ENCODE assay signal across 19 cellular contexts in the genomic region with DNA sequence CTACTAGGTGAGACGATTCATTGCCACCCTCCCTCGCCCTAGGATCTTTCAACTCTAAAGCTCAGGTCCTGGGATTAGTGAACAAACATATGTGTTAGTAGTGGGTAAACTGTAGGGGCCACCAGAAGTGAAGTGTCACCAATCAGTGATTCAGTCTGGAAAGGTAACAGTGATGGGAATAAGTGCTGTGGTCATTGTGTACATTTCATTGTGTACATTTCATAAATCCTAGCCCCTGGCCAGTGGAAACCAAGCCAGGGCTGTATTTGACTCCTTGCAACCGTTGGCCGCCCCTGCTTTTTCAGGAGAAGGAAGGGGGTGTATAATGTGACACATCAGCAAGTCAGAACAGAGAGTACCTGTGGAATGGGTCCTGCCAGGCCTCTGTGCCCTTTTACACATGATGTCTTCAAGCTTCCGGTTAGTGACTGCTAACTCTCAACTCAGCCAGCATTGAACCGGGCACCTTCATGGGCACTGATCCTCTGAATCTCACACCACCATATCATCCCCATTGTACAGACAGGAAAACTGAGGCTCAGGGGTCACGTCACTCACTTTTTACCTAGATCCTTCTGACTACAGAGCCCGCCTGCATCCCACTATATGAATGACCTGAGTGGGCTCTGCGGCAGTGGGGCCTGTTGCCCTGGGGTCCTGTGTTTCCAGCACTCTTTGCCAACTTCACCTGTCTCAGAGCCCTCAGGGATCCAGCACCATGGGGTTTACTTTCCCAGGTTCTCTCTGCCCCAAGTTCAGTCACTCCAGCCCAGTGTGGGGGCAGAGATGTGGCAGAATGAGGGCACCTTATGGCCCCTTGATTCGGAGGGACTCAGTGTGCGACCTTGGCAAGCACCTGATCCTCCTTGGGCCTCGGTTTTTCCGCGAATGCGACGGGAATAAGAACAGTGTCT.
"Had no signal": no experiment of that assay in that cellular context is flagged by ENCODE, and none has a peak within 500 bp of the region (broad histone marks: within the 10 kb centered on the region; RNA-seq: fewer than 3 reads in every experiment).

No MANE protein-coding gene starts in this region.

- H3K36me3 ChIP-seq: cardiac muscle cell, lower lobe of right lung, tibial artery, uterus had no signal

- H3K4me1 ChIP-seq: lower lobe of right lung, tibial artery, uterus had no signal

- DNase-seq: activated CD4-positive, alpha-beta T cell treated with anti-CD3 and anti-CD28 coated beads for 1 hour; activated CD4-positive, alpha-beta T cell treated with anti-CD3 and anti-CD28 coated beads, Interleukin-2, amount 50 U/mL, for 4 hours; activated T-cell treated with anti-CD3 and anti-CD28 coated beads for 4 hours; effector memory CD8-positive, alpha-beta T cell; foreskin melanocyte; glutamatergic neuron; hippocampal formation; midbrain; stimulated activated CD4-positive, alpha-beta T cell treated with anti-CD3 and anti-CD28 coated beads, Interleukin-12 subunit alpha, Interleukin-12 subunit beta, amount 100 ng/mL, for 4 hours; stimulated activated CD4-positive, alpha-beta T cell treated with anti-CD3 and anti-CD28 coated beads, Interleukin-1b, Interleukin-23, amount 100 ng/mL, for 48 hours; stimulated activated CD8-positive, alpha-beta memory T cell treated with anti-CD3 and anti-CD28 coated beads, Interleukin-4, amount 100 ng/mL, for 48 hours; stimulated activated naive CD4-positive, alpha-beta T cell; T-helper 17 cell; uterus had no signal

- H3K27me3 ChIP-seq: cardiac muscle cell, uterus had no signal

- H3K4me3 ChIP-seq: cardiac muscle cell, lower lobe of right lung, tibial artery, uterus had no signal

- ATAC-seq: effector memory CD8-positive, alpha-beta T cell; T-helper 17 cell had no signal

- H3K9me3 ChIP-seq: lower lobe of right lung, tibial artery, uterus had no signal

- H3K27ac ChIP-seq: cardiac muscle cell, epithelial cell of prostate, lower lobe of right lung, tibial artery, uterus, VCaP had no signal
